In the genomic region with DNA sequence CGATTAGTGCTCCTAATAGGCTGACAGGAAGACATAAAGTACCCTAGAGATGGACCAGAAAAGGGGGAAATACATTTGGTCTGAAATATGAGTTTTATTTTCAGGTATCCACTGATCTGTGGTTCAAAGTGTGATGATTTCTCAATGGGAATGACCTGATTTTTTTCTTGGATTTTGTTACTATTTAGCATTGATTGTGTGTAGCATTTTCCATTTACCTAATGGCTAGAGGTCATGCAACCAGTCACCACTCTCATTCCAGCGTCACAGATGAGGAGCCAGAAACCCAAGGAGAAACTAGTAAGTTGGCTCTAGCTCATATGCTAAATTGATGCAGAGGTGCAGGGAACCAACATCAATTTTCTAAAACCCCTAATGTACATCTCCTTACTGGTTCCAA, we compare ENCODE assay signal across 2 cellular contexts.
TF ChIP-seq lines count a peak whose summit lies in the region.

No MANE protein-coding gene starts in this region.

TF ChIP-seq in liver, 16 proteins besides CTCF, POLR2A, EP300 and RAD21 (continued from another document):
- TF ChIP-seq, protein P1, sequence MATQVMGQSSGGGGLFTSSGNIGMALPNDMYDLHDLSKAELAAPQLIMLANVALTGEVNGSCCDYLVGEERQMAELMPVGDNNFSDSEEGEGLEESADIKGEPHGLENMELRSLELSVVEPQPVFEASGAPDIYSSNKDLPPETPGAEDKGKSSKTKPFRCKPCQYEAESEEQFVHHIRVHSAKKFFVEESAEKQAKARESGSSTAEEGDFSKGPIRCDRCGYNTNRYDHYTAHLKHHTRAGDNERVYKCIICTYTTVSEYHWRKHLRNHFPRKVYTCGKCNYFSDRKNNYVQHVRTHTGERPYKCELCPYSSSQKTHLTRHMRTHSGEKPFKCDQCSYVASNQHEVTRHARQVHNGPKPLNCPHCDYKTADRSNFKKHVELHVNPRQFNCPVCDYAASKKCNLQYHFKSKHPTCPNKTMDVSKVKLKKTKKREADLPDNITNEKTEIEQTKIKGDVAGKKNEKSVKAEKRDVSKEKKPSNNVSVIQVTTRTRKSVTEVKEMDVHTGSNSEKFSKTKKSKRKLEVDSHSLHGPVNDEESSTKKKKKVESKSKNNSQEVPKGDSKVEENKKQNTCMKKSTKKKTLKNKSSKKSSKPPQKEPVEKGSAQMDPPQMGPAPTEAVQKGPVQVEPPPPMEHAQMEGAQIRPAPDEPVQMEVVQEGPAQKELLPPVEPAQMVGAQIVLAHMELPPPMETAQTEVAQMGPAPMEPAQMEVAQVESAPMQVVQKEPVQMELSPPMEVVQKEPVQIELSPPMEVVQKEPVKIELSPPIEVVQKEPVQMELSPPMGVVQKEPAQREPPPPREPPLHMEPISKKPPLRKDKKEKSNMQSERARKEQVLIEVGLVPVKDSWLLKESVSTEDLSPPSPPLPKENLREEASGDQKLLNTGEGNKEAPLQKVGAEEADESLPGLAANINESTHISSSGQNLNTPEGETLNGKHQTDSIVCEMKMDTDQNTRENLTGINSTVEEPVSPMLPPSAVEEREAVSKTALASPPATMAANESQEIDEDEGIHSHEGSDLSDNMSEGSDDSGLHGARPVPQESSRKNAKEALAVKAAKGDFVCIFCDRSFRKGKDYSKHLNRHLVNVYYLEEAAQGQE (IDR thresholded peaks at IDR 0.05): no peak
- TF ChIP-seq, protein P2, sequence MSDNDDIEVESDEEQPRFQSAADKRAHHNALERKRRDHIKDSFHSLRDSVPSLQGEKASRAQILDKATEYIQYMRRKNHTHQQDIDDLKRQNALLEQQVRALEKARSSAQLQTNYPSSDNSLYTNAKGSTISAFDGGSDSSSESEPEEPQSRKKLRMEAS (IDR thresholded peaks at IDR 0.05): no peak
- no peak for TF ChIP-seq NR2F2 (IDR thresholded peaks at IDR 0.05)
- TF ChIP-seq, protein P3, sequence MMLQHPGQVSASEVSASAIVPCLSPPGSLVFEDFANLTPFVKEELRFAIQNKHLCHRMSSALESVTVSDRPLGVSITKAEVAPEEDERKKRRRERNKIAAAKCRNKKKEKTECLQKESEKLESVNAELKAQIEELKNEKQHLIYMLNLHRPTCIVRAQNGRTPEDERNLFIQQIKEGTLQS (IDR thresholded peaks at IDR 0.05): no peak
- peak; percentile 12 for TF ChIP-seq HNF4G (IDR thresholded peaks at IDR 0.05)
- peak; percentile 49 for TF ChIP-seq SP1 (IDR thresholded peaks at IDR 0.05)
- TF ChIP-seq JUND (IDR thresholded peaks at IDR 0.05): peak in 1 of 2 donors; percentile 17
- TF ChIP-seq EGR1 (IDR thresholded peaks at IDR 0.05; ENCODE audit: low read depth in 2 of 2): no peak
- TF ChIP-seq RXRA (IDR thresholded peaks at IDR 0.05): peak; percentile 54 to 56
- TF ChIP-seq FOXA1 (IDR thresholded peaks at IDR 0.05): no peak

TF ChIP-seq in HepG2, 621 proteins besides CTCF, POLR2A, EP300 and RAD21 (continued from another document):
- TF ChIP-seq, protein P4, sequence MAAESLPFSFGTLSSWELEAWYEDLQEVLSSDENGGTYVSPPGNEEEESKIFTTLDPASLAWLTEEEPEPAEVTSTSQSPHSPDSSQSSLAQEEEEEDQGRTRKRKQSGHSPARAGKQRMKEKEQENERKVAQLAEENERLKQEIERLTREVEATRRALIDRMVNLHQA (CRISPR knock-in tag; IDR thresholded peaks at IDR 0.05): no peak
- TF ChIP-seq, protein P5, sequence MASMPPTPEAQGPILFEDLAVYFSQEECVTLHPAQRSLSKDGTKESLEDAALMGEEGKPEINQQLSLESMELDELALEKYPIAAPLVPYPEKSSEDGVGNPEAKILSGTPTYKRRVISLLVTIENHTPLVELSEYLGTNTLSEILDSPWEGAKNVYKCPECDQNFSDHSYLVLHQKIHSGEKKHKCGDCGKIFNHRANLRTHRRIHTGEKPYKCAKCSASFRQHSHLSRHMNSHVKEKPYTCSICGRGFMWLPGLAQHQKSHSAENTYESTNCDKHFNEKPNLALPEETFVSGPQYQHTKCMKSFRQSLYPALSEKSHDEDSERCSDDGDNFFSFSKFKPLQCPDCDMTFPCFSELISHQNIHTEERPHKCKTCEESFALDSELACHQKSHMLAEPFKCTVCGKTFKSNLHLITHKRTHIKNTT (CRISPR knock-in tag; IDR thresholded peaks at IDR 0.05): no peak
- TF ChIP-seq ZNF891 (CRISPR knock-in tag; IDR thresholded peaks at IDR 0.05): no peak
- no peak for TF ChIP-seq RBAK (CRISPR knock-in tag; IDR thresholded peaks at IDR 0.05)
- no peak for TF ChIP-seq ZNF563 (CRISPR knock-in tag; IDR thresholded peaks at IDR 0.05)
- TF ChIP-seq ZNF572 (CRISPR knock-in tag; IDR thresholded peaks at IDR 0.05): no peak
- no peak for TF ChIP-seq SRY (CRISPR knock-in tag; IDR thresholded peaks at IDR 0.05)
- no peak for TF ChIP-seq KAT2B (IDR thresholded peaks at IDR 0.05; ENCODE audit: borderline replicate concordance, low read depth, low read length)
- TF ChIP-seq ZNF883 (CRISPR knock-in tag; IDR thresholded peaks at IDR 0.05; ENCODE audit: not compliant biosample characterization): no peak
- TF ChIP-seq RFX3 (CRISPR knock-in tag; IDR thresholded peaks at IDR 0.05): no peak
TF ChIP-seq in HepG2: peak in this region for 0.
